ENCODE assay signal across 21 cellular contexts in genomic region chr7:152313217-152313616, GRCh38.
A peak's percentile ranks its signal among the peaks of the same experiment; 100 is the strongest.
DNase-seq lines count a peak whose midpoint lies in the region; ATAC-seq, FAIRE-seq and TF ChIP-seq lines count a peak whose summit lies in the region.
"Had no signal": no experiment of that assay in that cellular context is flagged by ENCODE, and none has a peak within 500 bp of the region (broad histone marks: within the 10 kb centered on the region; RNA-seq: fewer than 3 reads in every experiment).

No MANE protein-coding gene starts in this region.

- peak; percentile 16 for DNase-seq in DMS 273 (lab: John Stamatoyannopoulos, UW; ENCODE audit: unreplicated experiment)
- DNase-seq in DMS 273 treated with DMSO at 0.1 percent for 48 hours (lab: John Stamatoyannopoulos, UW): no peak
- no peak for DNase-seq in LNCaP clone FGC (ENCODE audit: low read depth)
- DNase-seq in bronchial epithelial cell (ENCODE audit: low read depth): peak; percentile 60
- DNase-seq in psoas muscle: no peak
- no peak for DNase-seq in NCI-H526 (lab: John Stamatoyannopoulos, UW)
- DNase-seq in A673 (ENCODE audit: low spot score): no peak
- no peak for DNase-seq in NK-92 (lab: John Stamatoyannopoulos, UW; ENCODE audit: unreplicated experiment)
- DNase-seq: activated CD4-positive, alpha-beta memory T cell treated with anti-CD3 and anti-CD28 coated beads, Interleukin-2, amount 10 ng/mL, durations not matched to agents 7 days and 5 days; activated gamma-delta T cell treated with Interleukin-2 at 50 U/mL for 16 hours; activated T-cell treated with anti-CD3 and anti-CD28 coated beads for 4 hours; adrenal gland; BE2C; Caco-2; heart right ventricle; IMR-90; NCI-H146; NCI-H524; transverse colon had no signal

- ATAC-seq in psoas muscle: no peak

- FAIRE-seq in bronchial epithelial cell (lab: Jason Lieb, UNC): no peak
- FAIRE-seq: H1 had no signal

- peak overlapping the region; percentile 9; the same call in 1 of the 2 replicates for H3K4me3 ChIP-seq in LNCaP clone FGC (ENCODE audit: low read depth, low read length)
- H3K4me3 ChIP-seq in bronchial epithelial cell (ENCODE audit: low read depth, low read length): no peak overlapping the region
- peak overlapping the region; percentile 12 for H3K4me3 ChIP-seq in psoas muscle
- H3K4me3 ChIP-seq in A673 (ENCODE audit: low read depth, low read length, poor library complexity, severe bottlenecking): no peak overlapping the region
- H3K4me3 ChIP-seq: transverse colon had no signal

- H3K4me1 ChIP-seq in psoas muscle (peaks cover 41% of the 10 kb centered on the region), A673 (ENCODE audit: insufficient read depth, low read length, poor library complexity, severe bottlenecking) (peaks cover 41% of the 10 kb centered on the region)
- H3K4me1 ChIP-seq: Caco-2 had no signal

- CTCF ChIA-PET in A673 (lab: Charles Lee): no interaction called here

- H3K36me3 ChIP-seq in bronchial epithelial cell (ENCODE audit: control insufficient read depth, insufficient read depth, low read length) (peaks cover 3% of the 10 kb centered on the region), psoas muscle (ENCODE audit: insufficient read depth in 1 of 2, low read depth in 1 of 2) (peaks cover 0 to 32% of the 10 kb centered on the region in 2 donors), A673 (ENCODE audit: insufficient read depth, low read length, poor library complexity, severe bottlenecking) (peaks cover 11% of the 10 kb centered on the region)

- H3K27ac ChIP-seq in psoas muscle (peak overlapping the region; percentile 50), A673 (ENCODE audit: low read depth, low read length, poor library complexity, severe bottlenecking) (no peak overlapping the region)
- H3K27ac ChIP-seq: adrenal gland, neutrophil had no signal

- intact Hi-C loops in psoas muscle (cut with DNase I): no loop called here
- intact Hi-C loops in A673 (cut with micrococcal nuclease; ENCODE audit: unreplicated experiment): no loop called here

- H3K9me3 ChIP-seq in psoas muscle (no peaks in the 10 kb centered on the region), A673 (ENCODE audit: low read depth, low read length, poor library complexity, severe bottlenecking) (no peaks in the 10 kb centered on the region)
- H3K9me3 ChIP-seq: adrenal gland, BE2C, Caco-2, heart right ventricle, neutrophil, transverse colon had no signal

- BruUV-seq in A673 (replicated peaks; lab: Mats Ljungman, UMichigan): no TSS peak

- H3K27me3 ChIP-seq in bronchial epithelial cell (ENCODE audit: control insufficient read depth, insufficient read depth, low read length): no peaks in the 10 kb centered on the region
- no peaks in the 10 kb centered on the region for H3K27me3 ChIP-seq in psoas muscle (ENCODE audit: insufficient read depth in 3 of 3, low read length in 2 of 3)
- no peaks in the 10 kb centered on the region for H3K27me3 ChIP-seq in A673 (replicated peaks; ENCODE audit: insufficient read depth, low read depth, low read length, poor library complexity)
- H3K27me3 ChIP-seq: adrenal gland, BE2C, heart right ventricle, neutrophil, transverse colon had no signal

- TF ChIP-seq CTCF in LNCaP clone FGC (IDR thresholded peaks at IDR 0.05; ENCODE audit: control insufficient read depth, extremely low read depth, insufficient read depth) (no peak), bronchial epithelial cell (IDR thresholded peaks at IDR 0.05; ENCODE audit: insufficient read depth, low read length, severe bottlenecking) (no peak), psoas muscle (IDR thresholded peaks at IDR 0.05) (no peak), A673 (conservative IDR thresholded peaks at IDR 0.05; ENCODE audit: low read depth, low read length) (no peak)

- POLR2A ChIA-PET in A673 (lab: Charles Lee; ENCODE audit: low non-redundant PET): no interaction called here

Comparison
In these comparisons a context has a peak if more than half of its experiments do, and no peak if none do; other contexts are left out.
1. DNase-seq: peak in DMS 273 (single experiment) and bronchial epithelial cell (single experiment); none in DMS 273 treated with DMSO at 0.1 percent for 48 hours (single experiment), LNCaP clone FGC (single experiment), psoas muscle (0 of 2), NCI-H526 (0 of 2), A673 (single experiment) and NK-92 (single experiment).
2. H3K4me3 ChIP-seq: peak in LNCaP clone FGC (single experiment) and psoas muscle (single experiment); none in bronchial epithelial cell (single experiment) and A673 (single experiment).